2 cellular contexts compared by ENCODE assay signal in the genomic region with DNA sequence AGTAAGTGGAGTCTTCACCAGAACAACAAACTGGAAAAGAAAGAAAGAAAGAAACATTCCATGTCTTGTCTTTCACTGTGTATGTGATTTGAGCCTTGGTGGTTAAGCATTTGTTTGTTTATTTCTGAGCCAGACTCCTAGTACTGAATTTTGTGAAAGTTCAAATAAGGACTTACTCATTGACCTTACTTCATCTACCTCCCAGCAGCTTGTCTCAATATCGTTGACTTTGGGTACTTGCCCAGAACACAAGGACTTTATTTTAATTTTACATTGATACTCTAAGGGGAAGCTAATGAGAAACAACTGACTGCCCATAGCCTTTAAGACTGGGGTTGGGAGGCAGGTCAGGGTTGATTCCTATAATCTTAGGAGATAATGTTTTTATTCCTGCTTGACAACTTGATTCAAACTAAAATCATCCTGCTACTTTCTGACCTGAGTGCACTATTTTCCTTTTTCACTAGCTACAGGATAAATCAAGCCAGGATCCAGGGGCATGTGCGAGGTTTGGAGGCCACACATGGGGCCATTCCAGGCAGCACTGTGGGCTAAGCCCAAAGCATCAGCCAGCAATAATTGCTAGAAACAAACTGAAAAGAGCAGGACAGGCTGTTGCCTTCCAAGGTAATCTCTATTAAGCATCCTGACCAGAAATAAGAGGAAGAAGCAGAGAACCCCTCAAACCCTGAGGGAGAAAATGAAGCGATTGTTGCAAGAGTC.
TF ChIP-seq lines count a peak whose summit lies in the region.

No MANE protein-coding gene starts in this region.

TF ChIP-seq in liver, 16 proteins besides CTCF, POLR2A, EP300 and RAD21 (continued from another document):
- TF ChIP-seq, protein P1, sequence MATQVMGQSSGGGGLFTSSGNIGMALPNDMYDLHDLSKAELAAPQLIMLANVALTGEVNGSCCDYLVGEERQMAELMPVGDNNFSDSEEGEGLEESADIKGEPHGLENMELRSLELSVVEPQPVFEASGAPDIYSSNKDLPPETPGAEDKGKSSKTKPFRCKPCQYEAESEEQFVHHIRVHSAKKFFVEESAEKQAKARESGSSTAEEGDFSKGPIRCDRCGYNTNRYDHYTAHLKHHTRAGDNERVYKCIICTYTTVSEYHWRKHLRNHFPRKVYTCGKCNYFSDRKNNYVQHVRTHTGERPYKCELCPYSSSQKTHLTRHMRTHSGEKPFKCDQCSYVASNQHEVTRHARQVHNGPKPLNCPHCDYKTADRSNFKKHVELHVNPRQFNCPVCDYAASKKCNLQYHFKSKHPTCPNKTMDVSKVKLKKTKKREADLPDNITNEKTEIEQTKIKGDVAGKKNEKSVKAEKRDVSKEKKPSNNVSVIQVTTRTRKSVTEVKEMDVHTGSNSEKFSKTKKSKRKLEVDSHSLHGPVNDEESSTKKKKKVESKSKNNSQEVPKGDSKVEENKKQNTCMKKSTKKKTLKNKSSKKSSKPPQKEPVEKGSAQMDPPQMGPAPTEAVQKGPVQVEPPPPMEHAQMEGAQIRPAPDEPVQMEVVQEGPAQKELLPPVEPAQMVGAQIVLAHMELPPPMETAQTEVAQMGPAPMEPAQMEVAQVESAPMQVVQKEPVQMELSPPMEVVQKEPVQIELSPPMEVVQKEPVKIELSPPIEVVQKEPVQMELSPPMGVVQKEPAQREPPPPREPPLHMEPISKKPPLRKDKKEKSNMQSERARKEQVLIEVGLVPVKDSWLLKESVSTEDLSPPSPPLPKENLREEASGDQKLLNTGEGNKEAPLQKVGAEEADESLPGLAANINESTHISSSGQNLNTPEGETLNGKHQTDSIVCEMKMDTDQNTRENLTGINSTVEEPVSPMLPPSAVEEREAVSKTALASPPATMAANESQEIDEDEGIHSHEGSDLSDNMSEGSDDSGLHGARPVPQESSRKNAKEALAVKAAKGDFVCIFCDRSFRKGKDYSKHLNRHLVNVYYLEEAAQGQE (IDR thresholded peaks at IDR 0.05): peak; percentile 23
- TF ChIP-seq SP1 (IDR thresholded peaks at IDR 0.05) (peak; percentile 20), EGR1 (IDR thresholded peaks at IDR 0.05; ENCODE audit: low read depth in 2 of 2) (no peak), GABPA (IDR thresholded peaks at IDR 0.05 in 1 of 2, conservative IDR thresholded peaks at IDR 0.05 in 1 of 2) (no peak), FOXA2 (IDR thresholded peaks at IDR 0.05) (no peak), NR2F2 (IDR thresholded peaks at IDR 0.05) (peak; percentile 19), YY1 (IDR thresholded peaks at IDR 0.05) (no peak), HNF4G (IDR thresholded peaks at IDR 0.05) (no peak), HNF4A (conservative IDR thresholded peaks at IDR 0.05) (peak; percentile 39 to 48), RXRA (IDR thresholded peaks at IDR 0.05) (peak; percentile 82 to 90)
- TF ChIP-seq, protein P2, sequence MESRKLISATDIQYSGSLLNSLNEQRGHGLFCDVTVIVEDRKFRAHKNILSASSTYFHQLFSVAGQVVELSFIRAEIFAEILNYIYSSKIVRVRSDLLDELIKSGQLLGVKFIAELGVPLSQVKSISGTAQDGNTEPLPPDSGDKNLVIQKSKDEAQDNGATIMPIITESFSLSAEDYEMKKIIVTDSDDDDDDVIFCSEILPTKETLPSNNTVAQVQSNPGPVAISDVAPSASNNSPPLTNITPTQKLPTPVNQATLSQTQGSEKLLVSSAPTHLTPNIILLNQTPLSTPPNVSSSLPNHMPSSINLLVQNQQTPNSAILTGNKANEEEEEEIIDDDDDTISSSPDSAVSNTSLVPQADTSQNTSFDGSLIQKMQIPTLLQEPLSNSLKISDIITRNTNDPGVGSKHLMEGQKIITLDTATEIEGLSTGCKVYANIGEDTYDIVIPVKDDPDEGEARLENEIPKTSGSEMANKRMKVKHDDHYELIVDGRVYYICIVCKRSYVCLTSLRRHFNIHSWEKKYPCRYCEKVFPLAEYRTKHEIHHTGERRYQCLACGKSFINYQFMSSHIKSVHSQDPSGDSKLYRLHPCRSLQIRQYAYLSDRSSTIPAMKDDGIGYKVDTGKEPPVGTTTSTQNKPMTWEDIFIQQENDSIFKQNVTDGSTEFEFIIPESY (IDR thresholded peaks at IDR 0.05): no peak
- TF ChIP-seq, protein P3, sequence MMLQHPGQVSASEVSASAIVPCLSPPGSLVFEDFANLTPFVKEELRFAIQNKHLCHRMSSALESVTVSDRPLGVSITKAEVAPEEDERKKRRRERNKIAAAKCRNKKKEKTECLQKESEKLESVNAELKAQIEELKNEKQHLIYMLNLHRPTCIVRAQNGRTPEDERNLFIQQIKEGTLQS (IDR thresholded peaks at IDR 0.05): no peak

TF ChIP-seq in HepG2, 621 proteins besides CTCF, POLR2A, EP300 and RAD21 (continued from another document):
- TF ChIP-seq ZBTB7B (CRISPR knock-in tag; IDR thresholded peaks at IDR 0.05): no peak
